8 cellular contexts compared by ENCODE assay signal in genomic region chr1:58515794-58516401, GRCh38. TPM values are rescaled to one million over a fixed set of nuclear protein-coding genes. Genes with fewer than 3 reads are reported as not detected.
DNase-seq lines count a peak whose midpoint lies in the region; ATAC-seq and TF ChIP-seq lines count a peak whose summit lies in the region.

No MANE protein-coding gene starts in this region.

- H3K4me1 Mint-ChIP-seq in stimulated activated effector memory CD8-positive, alpha-beta T cell treated with anti-CD3 and anti-CD28 coated beads, Interleukin-12 subunit alpha, Interleukin-12 subunit beta, amount 100 ng/mL, for 72 hours = peaks cover 12% of the 10 kb centered on the region

- no peak for TF ChIP-seq POLR2A in breast epithelium (IDR thresholded peaks at IDR 0.05)

- no peaks in the 10 kb centered on the region for H3K4me1 ChIP-seq in breast epithelium

- TF ChIP-seq CTCF in breast epithelium (IDR thresholded peaks at IDR 0.05) = peak; percentile 38 to 86 (median 85)

- intact Hi-C loops in breast epithelium (cut with DNase I; ENCODE audit: low total_unique reads) = no loop called here

- H3K36me3 ChIP-seq in MG63 (no peaks in the 10 kb centered on the region; the same call in none of the 2 replicates), breast epithelium (no peaks in the 10 kb centered on the region)

- peak overlapping the region; percentile 61 for H3K27ac Mint-ChIP-seq in stimulated activated effector memory CD8-positive, alpha-beta T cell treated with anti-CD3 and anti-CD28 coated beads, Interleukin-12 subunit alpha, Interleukin-12 subunit beta, amount 100 ng/mL, for 72 hours

- H3K4me3 ChIP-seq in MG63 (no peak overlapping the region), breast epithelium (no peak overlapping the region)

- peaks cover 3% of the 10 kb centered on the region for H3K9me3 Mint-ChIP-seq in stimulated activated effector memory CD8-positive, alpha-beta T cell treated with anti-CD3 and anti-CD28 coated beads, Interleukin-12 subunit alpha, Interleukin-12 subunit beta, amount 100 ng/mL, for 72 hours

- no peak overlapping the region for H3K4me3 Mint-ChIP-seq in stimulated activated effector memory CD8-positive, alpha-beta T cell treated with anti-CD3 and anti-CD28 coated beads, Interleukin-12 subunit alpha, Interleukin-12 subunit beta, amount 100 ng/mL, for 72 hours

- no peak overlapping the region for H3K27ac ChIP-seq in breast epithelium

- ATAC-seq in stimulated activated effector memory CD8-positive, alpha-beta T cell treated with anti-CD3 and anti-CD28 coated beads, Interleukin-12 subunit alpha, Interleukin-12 subunit beta, amount 100 ng/mL, for 72 hours = peak; percentile 40
- ATAC-seq in GM18909 (IDR thresholded peaks at IDR 0.05; ENCODE audit: poor library complexity, unreplicated experiment) = no peak

- no peaks in the 10 kb centered on the region for H3K27me3 ChIP-seq in MG63
- H3K27me3 ChIP-seq in breast epithelium = no peaks in the 10 kb centered on the region

- H3K9me3 ChIP-seq in MG63 = no peaks in the 10 kb centered on the region
- peaks cover 5 to 6% of the 10 kb centered on the region in 2 donors for H3K9me3 ChIP-seq in breast epithelium

- peak; percentile 4 for DNase-seq in 8988T
- peak; percentile 85 for DNase-seq in ELR (ENCODE audit: low read depth)
- peak; percentile 5 for DNase-seq in MG63
- peak; percentile 77 for DNase-seq in RPMI7951 (ENCODE audit: low read depth)
- no peak for DNase-seq in breast epithelium (ENCODE audit: low spot score in 2 of 2)
- DNase-seq in iris pigment epithelial cell (ENCODE audit: low read depth) = peak; percentile 71
- peak in 1 of 2 donors; percentile 5 for DNase-seq in stimulated activated effector memory CD8-positive, alpha-beta T cell treated with anti-CD3 and anti-CD28 coated beads, Interleukin-12 subunit alpha, Interleukin-12 subunit beta, amount 100 ng/mL, for 72 hours (ENCODE audit: low spot score in 2 of 2)

- peaks cover 9% of the 10 kb centered on the region for H3K36me3 Mint-ChIP-seq in stimulated activated effector memory CD8-positive, alpha-beta T cell treated with anti-CD3 and anti-CD28 coated beads, Interleukin-12 subunit alpha, Interleukin-12 subunit beta, amount 100 ng/mL, for 72 hours

RNA-seq across cellular contexts. Expression of gene OMA1, which starts 30.6 kb away (rescaled TPM):
- total RNA-seq in MG63 (2014; rRNA removed; shearing (Covaris generic); ENCODE audit: low replicate concordance) = 24.3 and 58.4 TPM in 2 replicates
- 23.5 and 32.1 TPM in 2 replicates for total RNA-seq in RPMI7951 (2014; rRNA removed; shearing (Covaris generic))
- total RNA-seq in breast epithelium = 10 to 100 TPM; 26.4 to 79.8 (median 48.2) TPM

Comparison
In these comparisons a context has a peak if more than half of its experiments do, and no peak if none do; other contexts are left out.
1. DNase-seq: peak in 8988T (single experiment), ELR (single experiment), MG63 (single experiment), RPMI7951 (single experiment) and iris pigment epithelial cell (single experiment); none in breast epithelium (0 of 2).